ENCODE assay signal across 2 cellular contexts in genomic region chr1:50667710-50668356, GRCh38.
TF ChIP-seq lines count a peak whose summit lies in the region.

No MANE protein-coding gene starts in this region.

TF ChIP-seq in IMR-90, 13 proteins besides CTCF, POLR2A, EP300 and RAD21 (continued from another document):
- TF ChIP-seq MAZ (IDR thresholded peaks at IDR 0.05; ENCODE audit: borderline replicate concordance, low read depth, low read length) (no peak), USF2 (IDR thresholded peaks at IDR 0.05; ENCODE audit: low read depth, low read length) (no peak), MXI1 (IDR thresholded peaks at IDR 0.05; ENCODE audit: borderline replicate concordance, low read depth, low read length) (no peak), CEBPB (IDR thresholded peaks at IDR 0.05; ENCODE audit: low read depth, low read length) (no peak), NFE2L2 (IDR thresholded peaks at IDR 0.05; ENCODE audit: low read depth, low read length) (no peak), ELK1 (IDR thresholded peaks at IDR 0.05; ENCODE audit: borderline replicate concordance, low read depth, low read length) (no peak)

TF ChIP-seq in K562, 482 proteins besides CTCF, POLR2A, EP300 and RAD21:
- TF ChIP-seq ATF2 (CRISPR knock-in tag; IDR thresholded peaks at IDR 0.05) (no peak), ZNF316 (IDR thresholded peaks at IDR 0.05) (peak; percentile 42; the same call in 1 of the 2 replicates)
